Comparison of ENCODE assay signal across 10 cellular contexts in genomic region chr3:18725668-18726407, GRCh38.
DNase-seq lines count a peak whose midpoint lies in the region; ATAC-seq and TF ChIP-seq lines count a peak whose summit lies in the region.
"Had no signal": no experiment of that assay in that cellular context is flagged by ENCODE, and none has a peak within 500 bp of the region (broad histone marks: within the 10 kb centered on the region; RNA-seq: fewer than 3 reads in every experiment).

No MANE protein-coding gene starts in this region.

- no peak for TF ChIP-seq POLR2A in heart left ventricle (IDR thresholded peaks at IDR 0.05)

- H3K27me3 Mint-ChIP-seq in activated CD8-positive, alpha-beta T cell treated with anti-CD3 and anti-CD28 coated beads for 36 hours, result no peaks in the 10 kb centered on the region
- no peaks in the 10 kb centered on the region for H3K27me3 Mint-ChIP-seq in stimulated activated naive CD8-positive, alpha-beta T cell treated with anti-CD3 and anti-CD28 coated beads, Interleukin-15, amount 100 ng/mL, for 72 hours

- POLR2A ChIA-PET in activated CD8-positive, alpha-beta T cell treated with anti-CD3 and anti-CD28 coated beads for 36 hours (lab: Charles Lee), result interaction anchor here (0.8 to 5.3 kb wide), 8 partner anchors 10 to 302 kb away, joined by 3 to 86 read pairs (median 3); no protein-coding TSS in a partner anchor

- DNase-seq in Right ventricle myocardium inferior (ENCODE audit: missing footprints), result no peak
- DNase-seq in right atrium auricular region (ENCODE audit: low spot score), result no peak
- DNase-seq in activated CD8-positive, alpha-beta T cell treated with anti-CD3 and anti-CD28 coated beads for 36 hours, result peak; percentile 63
- no peak for DNase-seq in heart left ventricle
- peak in 1 of 2 donors; percentile 49 for DNase-seq in stimulated activated naive CD8-positive, alpha-beta T cell treated with anti-CD3 and anti-CD28 coated beads, Interleukin-15, amount 100 ng/mL, for 72 hours
- no peak for DNase-seq in glomerular visceral epithelial cell (ENCODE audit: extremely low spot score)
- DNase-seq: gastrocnemius medialis had no signal

- H3K4me3 ChIP-seq in right atrium auricular region, result no peak overlapping the region
- H3K4me3 ChIP-seq in heart left ventricle, result peak overlapping the region in 1 of 12 donors; percentile 7
- H3K4me3 ChIP-seq: gastrocnemius medialis had no signal

- 51 to 62% (median 59%) methylated on average over 6 of the region's 6 CpGs for WGBS in heart left ventricle, 4 donors

- H3K27ac Mint-ChIP-seq in activated CD8-positive, alpha-beta T cell treated with anti-CD3 and anti-CD28 coated beads for 36 hours, result peak overlapping the region; percentile 90
- peak overlapping the region; percentile 78 to 93 for H3K27ac Mint-ChIP-seq in stimulated activated naive CD8-positive, alpha-beta T cell treated with anti-CD3 and anti-CD28 coated beads, Interleukin-15, amount 100 ng/mL, for 72 hours

- intact Hi-C loops in Right ventricle myocardium inferior (cut with DNase I) (no loop called here), heart left ventricle (cut with DNase I) (no loop called here)
- intact Hi-C loops in activated CD8-positive, alpha-beta T cell treated with anti-CD3 and anti-CD28 coated beads for 36 hours (cut with micrococcal nuclease), result loop anchor here (2.0 kb wide), 1 partner anchor 15 kb away; no protein-coding TSS in a partner anchor

- peaks cover 22% of the 10 kb centered on the region for H3K36me3 Mint-ChIP-seq in activated CD8-positive, alpha-beta T cell treated with anti-CD3 and anti-CD28 coated beads for 36 hours (ENCODE audit: low read depth)

- H3K4me3 Mint-ChIP-seq in activated CD8-positive, alpha-beta T cell treated with anti-CD3 and anti-CD28 coated beads for 36 hours, result peak overlapping the region; percentile 62
- H3K4me3 Mint-ChIP-seq in stimulated activated naive CD8-positive, alpha-beta T cell treated with anti-CD3 and anti-CD28 coated beads, Interleukin-15, amount 100 ng/mL, for 72 hours, result peak overlapping the region; percentile 85 to 92

- ATAC-seq in Right ventricle myocardium inferior (peak; percentile 63), heart left ventricle (peak in 3 of 4 donors; percentile 52 to 72 (median 71)), HG03045 (IDR thresholded peaks at IDR 0.05; ENCODE audit: unreplicated experiment) (no peak), GM19452 (IDR thresholded peaks at IDR 0.05; ENCODE audit: unreplicated experiment) (no peak)
- ATAC-seq in activated CD8-positive, alpha-beta T cell treated with anti-CD3 and anti-CD28 coated beads for 36 hours, result peak; percentile 64
- ATAC-seq in stimulated activated naive CD8-positive, alpha-beta T cell treated with anti-CD3 and anti-CD28 coated beads, Interleukin-15, amount 100 ng/mL, for 72 hours, result peak; percentile 78
- ATAC-seq: gastrocnemius medialis had no signal

- TF ChIP-seq CTCF in right atrium auricular region (IDR thresholded peaks at IDR 0.05) (no peak), heart left ventricle (IDR thresholded peaks at IDR 0.05) (no peak)
- no peak for TF ChIP-seq CTCF in activated CD8-positive, alpha-beta T cell treated with anti-CD3 and anti-CD28 coated beads for 36 hours (IDR thresholded peaks at IDR 0.05)

- CTCF ChIA-PET in activated CD8-positive, alpha-beta T cell treated with anti-CD3 and anti-CD28 coated beads for 36 hours (lab: Charles Lee), result interaction anchor here (1.0 to 2.2 kb wide), 4 partner anchors 7 to 32 kb away, joined by 3 to 16 read pairs (median 7); no protein-coding TSS in a partner anchor

- peaks cover 5% of the 10 kb centered on the region for H3K9me3 Mint-ChIP-seq in activated CD8-positive, alpha-beta T cell treated with anti-CD3 and anti-CD28 coated beads for 36 hours
- H3K9me3 Mint-ChIP-seq in stimulated activated naive CD8-positive, alpha-beta T cell treated with anti-CD3 and anti-CD28 coated beads, Interleukin-15, amount 100 ng/mL, for 72 hours, result peaks cover 0 to 10% of the 10 kb centered on the region in 2 donors

- H3K27ac ChIP-seq in right atrium auricular region (no peak overlapping the region), heart left ventricle (peak overlapping the region in 7 of 12 donors; percentile 13 to 73 (median 39))
- H3K27ac ChIP-seq: gastrocnemius medialis, KMS-11 had no signal

- H3K27me3 ChIP-seq in right atrium auricular region (no peaks in the 10 kb centered on the region), heart left ventricle (no peaks in the 10 kb centered on the region)
- H3K27me3 ChIP-seq: gastrocnemius medialis had no signal

- H3K9me3 ChIP-seq in right atrium auricular region, result no peaks in the 10 kb centered on the region
- H3K9me3 ChIP-seq in heart left ventricle, result no peaks in the 10 kb centered on the region
- H3K9me3 ChIP-seq: gastrocnemius medialis had no signal

- H3K36me3 ChIP-seq in right atrium auricular region (no peaks in the 10 kb centered on the region), heart left ventricle (no peaks in the 10 kb centered on the region)
- H3K36me3 ChIP-seq: gastrocnemius medialis had no signal

- no peaks in the 10 kb centered on the region for H3K4me1 ChIP-seq in right atrium auricular region
- peaks cover 0 to 46% (median 0%) of the 10 kb centered on the region in 12 donors for H3K4me1 ChIP-seq in heart left ventricle
- H3K4me1 ChIP-seq: gastrocnemius medialis had no signal

- peaks cover 76% of the 10 kb centered on the region for H3K4me1 Mint-ChIP-seq in activated CD8-positive, alpha-beta T cell treated with anti-CD3 and anti-CD28 coated beads for 36 hours (ENCODE audit: low read depth)
- H3K4me1 Mint-ChIP-seq in stimulated activated naive CD8-positive, alpha-beta T cell treated with anti-CD3 and anti-CD28 coated beads, Interleukin-15, amount 100 ng/mL, for 72 hours, result peaks cover 72% of the 10 kb centered on the region

Comparison
In these comparisons a context has a peak if more than half of its experiments do, and no peak if none do; other contexts are left out.
1. H3K27ac ChIP-seq: peak in heart left ventricle (7 of 12); none in right atrium auricular region (0 of 2).
2. ATAC-seq: peak in Right ventricle myocardium inferior (single experiment), activated CD8-positive, alpha-beta T cell treated with anti-CD3 and anti-CD28 coated beads for 36 hours (single experiment), heart left ventricle (3 of 4) and stimulated activated naive CD8-positive, alpha-beta T cell treated with anti-CD3 and anti-CD28 coated beads, Interleukin-15, amount 100 ng/mL, for 72 hours (single experiment); none in HG03045 (single experiment) and GM19452 (single experiment).